In genomic region chr5:127912411-127912810, GRCh38 we compare ENCODE assay signal across 36 cellular contexts.
"Had no signal": no experiment of that assay in that cellular context is flagged by ENCODE, and none has a peak within 500 bp of the region (broad histone marks: within the 10 kb centered on the region; RNA-seq: fewer than 3 reads in every experiment).

No MANE protein-coding gene starts in this region.

- DNase-seq: activated CD4-positive, alpha-beta memory T cell treated with anti-CD3 and anti-CD28 coated beads, Interleukin-2, amount 10 ng/mL, durations not matched to agents 7 days and 5 days; activated CD4-positive, alpha-beta T cell treated with anti-CD3 and anti-CD28 coated beads for 1 hour; activated CD4-positive, alpha-beta T cell treated with anti-CD3 and anti-CD28 coated beads for 36 hours; activated CD4-positive, alpha-beta T cell treated with anti-CD3 and anti-CD28 coated beads for 48 hours; activated CD4-positive, alpha-beta T cell treated with anti-CD3 and anti-CD28 coated beads, Interleukin-2, amount 50 U/mL, for 48 hours; activated CD4-positive, CD25-positive, alpha-beta regulatory T cell; activated CD8-positive, alpha-beta memory T cell treated with anti-CD3 and anti-CD28 coated beads for 24 hours; activated CD8-positive, alpha-beta memory T cell treated with anti-CD3 and anti-CD28 coated beads, Interleukin-2, amount 50 U/mL, for 4 hours; activated CD8-positive, alpha-beta T cell treated with anti-CD3 and anti-CD28 coated beads, Interleukin-2, amount 10 ng/mL, durations not matched to agents 7 days and 5 days; activated effector memory CD4-positive, alpha-beta T cell treated with anti-CD3 and anti-CD28 coated beads, Interleukin-2, amount 50 U/mL, for 16 hours; activated gamma-delta T cell treated with Interleukin-2 at 50 U/mL for 16 hours; activated naive CD4-positive, alpha-beta T cell; activated naive CD4-positive, alpha-beta T cell treated with anti-CD3 and anti-CD28 coated beads for 36 hours; activated naive CD4-positive, alpha-beta T cell treated with anti-CD3 and anti-CD28 coated beads, Interleukin-2, amount 50 U/mL, for 16 hours; activated naive CD8-positive, alpha-beta T cell treated with anti-CD3 and anti-CD28 coated beads for 36 hours; activated T-cell treated with anti-CD3 and anti-CD28 coated beads for 4 hours; activated T-cell treated with anti-CD3 and anti-CD28 coated beads, Interleukin-2, amount 50 U/mL, for 1 hour; activated T-cell treated with anti-CD3 and anti-CD28 coated beads, Interleukin-2, amount 50 U/mL, for 4 hours; activated T-cell treated with anti-CD3 and anti-CD28 coated beads, Interleukin-2, amount 50 U/mL, for 72 hours; adrenal gland; amniotic stem cell; aorta; body of pancreas; brain microvascular endothelial cell; central memory CD4-positive, alpha-beta T cell; T-cell; T-helper 2 cell; T-helper 9 cell; WERI-Rb-1 had no signal

- H3K4me3 Mint-ChIP-seq: activated CD4-positive, alpha-beta memory T cell treated with anti-CD3 and anti-CD28 coated beads, Interleukin-2, amount 10 ng/mL, durations not matched to agents 7 days and 5 days; activated CD4-positive, alpha-beta T cell treated with anti-CD3 and anti-CD28 coated beads for 36 hours; activated CD8-positive, alpha-beta T cell treated with anti-CD3 and anti-CD28 coated beads, Interleukin-2, amount 10 ng/mL, durations not matched to agents 7 days and 5 days; activated naive CD4-positive, alpha-beta T cell treated with anti-CD3 and anti-CD28 coated beads for 36 hours; activated naive CD8-positive, alpha-beta T cell treated with anti-CD3 and anti-CD28 coated beads for 36 hours; activated T-cell treated with anti-CD3 and anti-CD28 coated beads, Interleukin-2, amount 50 U/mL, for 4 hours; activated T-cell treated with anti-CD3 and anti-CD28 coated beads, Interleukin-2, amount 50 U/mL, for 72 hours; activated T-helper 1 cell treated with anti-CD3 and anti-CD28 coated beads, Interleukin-12 subunit alpha, Interleukin-12 subunit beta, Interleukin-2, Interleukin-4 antibody, amounts not matched to agents 30 ng/mL and 10 ng/mL and 1 ng/mL, durations not matched to agents 14 hours and 24 hours and 36 hours; activated T-helper 17 cell treated with anti-CD3 and anti-CD28 coated beads, Interleukin-2, amount 50 U/mL, for 72 hours; T-cell; T-helper 1 cell treated with Interleukin-12 subunit alpha and Interleukin-12 subunit beta and Interleukin-4 antibody, amounts not matched to agents 30 μg/mL and 1 μg/mL, for 36 hours; T-helper 2 cell treated with Interferon-gamma antibody and Interleukin-4, amounts not matched to agents 5 μg/mL and 100 μg/mL, for 36 hours; WTC11 had no signal

- H3K27ac Mint-ChIP-seq: activated CD4-positive, alpha-beta memory T cell treated with anti-CD3 and anti-CD28 coated beads, Interleukin-2, amount 10 ng/mL, durations not matched to agents 7 days and 5 days; activated CD4-positive, alpha-beta T cell treated with anti-CD3 and anti-CD28 coated beads for 36 hours; activated CD8-positive, alpha-beta T cell treated with anti-CD3 and anti-CD28 coated beads, Interleukin-2, amount 10 ng/mL, durations not matched to agents 7 days and 5 days; activated naive CD4-positive, alpha-beta T cell treated with anti-CD3 and anti-CD28 coated beads for 36 hours; activated naive CD4-positive, alpha-beta T cell treated with anti-CD3 and anti-CD28 coated beads, Interleukin-2, amount 50 U/mL, for 72 hours; activated naive CD8-positive, alpha-beta T cell treated with anti-CD3 and anti-CD28 coated beads for 36 hours; activated T-cell treated with anti-CD3 and anti-CD28 coated beads, Interleukin-2, amount 50 U/mL, for 72 hours; activated T-helper 1 cell treated with anti-CD3 and anti-CD28 coated beads, Interleukin-12 subunit alpha, Interleukin-12 subunit beta, Interleukin-2, Interleukin-4 antibody, amounts not matched to agents 30 ng/mL and 10 ng/mL and 1 ng/mL, durations not matched to agents 14 hours and 24 hours and 36 hours; activated T-helper 17 cell treated with anti-CD3 and anti-CD28 coated beads, Interleukin-2, amount 50 U/mL, for 72 hours; T-cell; T-helper 1 cell treated with Interleukin-12 subunit alpha and Interleukin-12 subunit beta and Interleukin-4 antibody, amounts not matched to agents 30 μg/mL and 1 μg/mL, for 36 hours; T-helper 2 cell treated with Interferon-gamma antibody and Interleukin-4, amounts not matched to agents 5 μg/mL and 100 μg/mL, for 36 hours; WTC11 had no signal

- H3K27me3 ChIP-seq: adrenal gland, body of pancreas, brain microvascular endothelial cell, breast epithelium had no signal

- H3K27ac ChIP-seq: adrenal gland, body of pancreas, brain microvascular endothelial cell, breast epithelium, WERI-Rb-1 had no signal

- H3K9me3 Mint-ChIP-seq: activated CD4-positive, alpha-beta memory T cell treated with anti-CD3 and anti-CD28 coated beads, Interleukin-2, amount 10 ng/mL, durations not matched to agents 7 days and 5 days; activated naive CD4-positive, alpha-beta T cell treated with anti-CD3 and anti-CD28 coated beads for 36 hours; activated naive CD4-positive, alpha-beta T cell treated with anti-CD3 and anti-CD28 coated beads, Interleukin-2, amount 50 U/mL, for 72 hours; activated naive CD8-positive, alpha-beta T cell treated with anti-CD3 and anti-CD28 coated beads for 36 hours; activated T-cell treated with anti-CD3 and anti-CD28 coated beads, Interleukin-2, amount 50 U/mL, for 4 hours; activated T-cell treated with anti-CD3 and anti-CD28 coated beads, Interleukin-2, amount 50 U/mL, for 72 hours; activated T-helper 1 cell treated with anti-CD3 and anti-CD28 coated beads, Interleukin-12 subunit alpha, Interleukin-12 subunit beta, Interleukin-2, Interleukin-4 antibody, amounts not matched to agents 30 ng/mL and 10 ng/mL and 1 ng/mL, durations not matched to agents 14 hours and 24 hours and 36 hours; activated T-helper 17 cell treated with anti-CD3 and anti-CD28 coated beads, Interleukin-2, amount 50 U/mL, for 72 hours; T-cell; T-helper 1 cell treated with Interleukin-12 subunit alpha and Interleukin-12 subunit beta and Interleukin-4 antibody, amounts not matched to agents 30 μg/mL and 1 μg/mL, for 36 hours; T-helper 2 cell treated with Interferon-gamma antibody and Interleukin-4, amounts not matched to agents 5 μg/mL and 100 μg/mL, for 36 hours; WTC11 had no signal

- H3K36me3 ChIP-seq: adrenal gland, brain microvascular endothelial cell, breast epithelium, WERI-Rb-1 had no signal

- H3K9me3 ChIP-seq: adrenal gland, body of pancreas, breast epithelium had no signal

- H3K4me1 Mint-ChIP-seq: WTC11 had no signal

- H3K36me3 Mint-ChIP-seq: activated naive CD4-positive, alpha-beta T cell treated with anti-CD3 and anti-CD28 coated beads, Interleukin-2, amount 50 U/mL, for 72 hours; activated naive CD8-positive, alpha-beta T cell treated with anti-CD3 and anti-CD28 coated beads for 36 hours; T-cell; WTC11 had no signal

- H3K27me3 Mint-ChIP-seq: activated naive CD8-positive, alpha-beta T cell treated with anti-CD3 and anti-CD28 coated beads for 36 hours had no signal

- H3K4me3 ChIP-seq: adrenal gland, body of pancreas, breast epithelium had no signal

- H3K4me1 ChIP-seq: adrenal gland, breast epithelium had no signal
